11 cellular contexts compared by ENCODE assay signal in genomic region chr20:47350691-47351545, GRCh38. TPM values are rescaled to one million over a fixed set of nuclear protein-coding genes. Genes with fewer than 3 reads are reported as not detected.
DNase-seq lines count a peak whose midpoint lies in the region; ATAC-seq, FAIRE-seq and TF ChIP-seq lines count a peak whose summit lies in the region.
"Had no signal": no experiment of that assay in that cellular context is flagged by ENCODE, and none has a peak within 500 bp of the region (broad histone marks: within the 10 kb centered on the region; RNA-seq: fewer than 3 reads in every experiment).

No MANE protein-coding gene starts in this region.

- peak overlapping the region; percentile 73 for H3K4me3 ChIP-seq in GM06990 (replicated peaks; ENCODE audit: low read depth, low read length)
- H3K4me3 ChIP-seq in PC-9: peak overlapping the region; percentile 13; the same call in 1 of the 2 replicates
- peak overlapping the region; percentile 2 for H3K4me3 ChIP-seq in fibroblast of villous mesenchyme (ENCODE audit: low read depth, low read length)
- no peak overlapping the region for H3K4me3 ChIP-seq in small intestine (ENCODE audit: low read depth in 1 of 2, low read length in 2 of 2)

- ATAC-seq in GM19324 (IDR thresholded peaks at IDR 0.05; ENCODE audit: low FRiP score, unreplicated experiment): no peak
- ATAC-seq in GM21526 (IDR thresholded peaks at IDR 0.05; ENCODE audit: low FRiP score, unreplicated experiment): no peak

- H3K4me2 ChIP-seq in PC-9: peak overlapping the region; percentile 96

- H3K9me3 ChIP-seq in PC-9 (ENCODE audit: insufficient read depth, low read depth) (no peaks in the 10 kb centered on the region), small intestine (ENCODE audit: control insufficient read depth, low read depth) (no peaks in the 10 kb centered on the region)

- peaks cover 11% of the 10 kb centered on the region; the same call in 1 of the 2 replicates for H3F3A ChIP-seq in PC-9 (ENCODE audit: insufficient read depth, low read depth)

- peaks cover 7% of the 10 kb centered on the region for H3K36me3 ChIP-seq in GM06990 (ENCODE audit: control insufficient read depth, insufficient read depth, low read length)
- peaks cover 64% of the 10 kb centered on the region for H3K36me3 ChIP-seq in PC-9 (ENCODE audit: low read depth)
- peaks cover 0 to 2% of the 10 kb centered on the region in 2 donors for H3K36me3 ChIP-seq in small intestine (ENCODE audit: control insufficient read depth in 2 of 2, insufficient read depth in 2 of 2, low read length in 2 of 2)

- H3K27ac ChIP-seq in PC-9: peak overlapping the region; percentile 15; the same call in 1 of the 2 replicates
- H3K27ac ChIP-seq in small intestine (ENCODE audit: low read depth in 1 of 2, low read length in 1 of 2): peak overlapping the region in 1 of 2 donors; percentile 1

- DNase-seq in GM06990 (ENCODE audit: extremely low read depth, insufficient read length) (no peak), PC-9 (no peak), fibroblast of villous mesenchyme (ENCODE audit: low read depth) (no peak), retina (peak; percentile 13), small intestine (no peak), amygdala (lab: John Stamatoyannopoulos, UW) (no peak)
- DNase-seq: activated gamma-delta T cell treated with Interleukin-2 at 50 U/mL for 16 hours; KG1; stimulated activated CD4-positive, alpha-beta T cell treated with anti-CD3 and anti-CD28 coated beads, Interleukin-4, amount 100 ng/mL, for 1 hour had no signal

- no peaks in the 10 kb centered on the region for H3K9me2 ChIP-seq in PC-9 (ENCODE audit: insufficient read depth)

- 83 to 93% (median 89%) methylated on average over 4 of the region's 4 CpGs for WGBS in small intestine, 3 donors

- no peak overlapping the region for H2AFZ ChIP-seq in PC-9

- TF ChIP-seq CTCF in GM06990 (IDR thresholded peaks at IDR 0.05; ENCODE audit: insufficient read depth, low read length, poor library complexity, severe bottlenecking) (no peak), PC-9 (conservative IDR thresholded peaks at IDR 0.05) (no peak), fibroblast of villous mesenchyme (IDR thresholded peaks at IDR 0.05; ENCODE audit: insufficient read depth, low read depth, low read length) (no peak)

- peaks cover 4% of the 10 kb centered on the region; the same call in 1 of the 2 replicates for H4K20me1 ChIP-seq in PC-9 (ENCODE audit: insufficient read depth)

- no TSS peak for BruUV-seq in PC-9 (replicated peaks; lab: Mats Ljungman, UMichigan)

- H3K79me2 ChIP-seq in PC-9 (ENCODE audit: low read depth): peaks cover 100% of the 10 kb centered on the region

- POLR2A ChIA-PET in PC-9 (lab: Charles Lee; ENCODE audit: unreplicated experiment): interaction anchor here (0.6 kb wide), 1 partner anchor 292 kb away, joined by 4 read pairs; no protein-coding TSS in a partner anchor

- intact Hi-C loops in PC-9 (cut with micrococcal nuclease; ENCODE audit: unreplicated experiment): no loop called here

- CTCF ChIA-PET in PC-9 (lab: Charles Lee): interaction anchor here (0.5 to 1.7 kb wide), 4 partner anchors 33 to 1273 kb away, joined by 3 to 6 read pairs (median 6); no protein-coding TSS in a partner anchor

- H3K4me1 ChIP-seq in PC-9 (replicated peaks; ENCODE audit: insufficient read depth): peaks cover 73% of the 10 kb centered on the region
- H3K4me1 ChIP-seq in small intestine (ENCODE audit: control insufficient read depth in 2 of 2, insufficient read depth in 1 of 2, low read depth in 1 of 2, low read length in 1 of 2): peaks cover 12 to 38% of the 10 kb centered on the region in 2 donors

- FAIRE-seq in small intestine (lab: Jason Lieb, UNC): no peak

- H3K27me3 ChIP-seq in GM06990 (replicated peaks; ENCODE audit: control insufficient read depth, insufficient read depth, low read length): no peaks in the 10 kb centered on the region
- H3K27me3 ChIP-seq in PC-9 (ENCODE audit: insufficient read depth, low read depth): no peaks in the 10 kb centered on the region
- no peaks in the 10 kb centered on the region for H3K27me3 ChIP-seq in small intestine (ENCODE audit: control insufficient read depth in 2 of 2, insufficient read depth in 2 of 2, low read length in 2 of 2)

RNA-seq across cellular contexts. Expression of gene ZMYND8, which starts 5.6 kb away (rescaled TPM):
- total RNA-seq in PC-9 (2021) (72.3 and 107 TPM in 2 replicates), fibroblast of villous mesenchyme (14.8 and 20.3 TPM in 2 replicates)
- 10 to 100 TPM in 2 of 3 donors, 1 to 10 TPM in 1; 9.2 to 19.9 (median 12.8) TPM for polyA plus RNA-seq in small intestine

Comparison
In these comparisons a context has a peak if more than half of its experiments do, and no peak if none do; other contexts are left out.
1. H3K4me3 ChIP-seq: peak in GM06990 (single experiment), PC-9 (single experiment) and fibroblast of villous mesenchyme (single experiment); none in small intestine (0 of 2).